ENCODE assay signal across 1 cellular context in the genomic region with DNA sequence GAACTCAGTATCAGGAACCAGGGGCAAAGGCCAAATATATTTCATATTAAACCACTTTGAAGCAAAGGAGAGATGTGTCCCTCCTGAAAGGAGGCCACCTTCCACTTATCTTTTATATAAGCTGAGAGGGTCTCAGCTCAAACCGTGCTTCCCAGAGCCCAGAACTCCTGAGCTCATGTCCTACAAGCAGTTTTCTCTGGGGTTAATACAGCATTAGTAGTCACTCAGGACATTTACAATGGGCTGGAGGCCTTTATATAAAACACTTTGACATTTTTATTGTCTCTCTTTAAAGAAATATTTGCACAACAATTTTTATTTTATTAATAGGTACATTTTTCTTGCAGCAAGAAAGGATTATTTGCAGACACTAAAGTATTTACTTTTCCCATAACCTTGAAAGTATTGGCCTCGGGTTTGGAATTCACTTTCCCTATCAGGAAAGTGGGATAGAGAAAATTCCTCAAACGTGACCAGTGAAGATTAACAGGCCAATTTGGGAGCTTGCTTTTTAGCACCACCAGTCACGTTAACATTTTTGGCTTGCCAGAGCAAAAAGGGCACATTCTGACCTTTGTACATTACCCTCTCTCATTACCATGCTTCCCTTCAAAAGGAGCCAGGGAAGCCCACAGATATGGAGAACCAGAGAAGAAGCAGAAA.
A peak's percentile ranks its signal among the peaks of the same experiment; 100 is the strongest.
TF ChIP-seq lines count a peak whose summit lies in the region.

No MANE protein-coding gene starts in this region.

TF ChIP-seq in HepG2, 621 proteins besides CTCF, POLR2A, EP300 and RAD21 (continued from another document and continues in another):
- TF ChIP-seq RARG (CRISPR knock-in tag; IDR thresholded peaks at IDR 0.05; ENCODE audit: low read depth): no peak
- TF ChIP-seq E2F5 (CRISPR knock-in tag; conservative IDR thresholded peaks at IDR 0.05): no peak
- TF ChIP-seq, protein P1, sequence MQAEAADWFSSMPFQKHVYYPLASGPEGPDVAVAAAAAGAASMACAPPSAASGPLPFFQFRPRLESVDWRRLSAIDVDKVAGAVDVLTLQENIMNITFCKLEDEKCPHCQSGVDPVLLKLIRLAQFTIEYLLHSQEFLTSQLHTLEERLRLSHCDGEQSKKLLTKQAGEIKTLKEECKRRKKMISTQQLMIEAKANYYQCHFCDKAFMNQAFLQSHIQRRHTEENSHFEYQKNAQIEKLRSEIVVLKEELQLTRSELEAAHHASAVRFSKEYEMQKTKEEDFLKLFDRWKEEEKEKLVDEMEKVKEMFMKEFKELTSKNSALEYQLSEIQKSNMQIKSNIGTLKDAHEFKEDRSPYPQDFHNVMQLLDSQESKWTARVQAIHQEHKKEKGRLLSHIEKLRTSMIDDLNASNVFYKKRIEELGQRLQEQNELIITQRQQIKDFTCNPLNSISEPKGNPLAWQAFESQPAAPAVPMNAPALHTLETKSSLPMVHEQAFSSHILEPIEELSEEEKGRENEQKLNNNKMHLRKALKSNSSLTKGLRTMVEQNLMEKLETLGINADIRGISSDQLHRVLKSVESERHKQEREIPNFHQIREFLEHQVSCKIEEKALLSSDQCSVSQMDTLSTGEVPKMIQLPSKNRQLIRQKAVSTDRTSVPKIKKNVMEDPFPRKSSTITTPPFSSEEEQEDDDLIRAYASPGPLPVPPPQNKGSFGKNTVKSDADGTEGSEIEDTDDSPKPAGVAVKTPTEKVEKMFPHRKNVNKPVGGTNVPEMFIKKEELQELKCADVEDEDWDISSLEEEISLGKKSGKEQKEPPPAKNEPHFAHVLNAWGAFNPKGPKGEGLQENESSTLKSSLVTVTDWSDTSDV (CRISPR knock-in tag; IDR thresholded peaks at IDR 0.05): no peak
- no peak for TF ChIP-seq ETV6 (CRISPR knock-in tag; conservative IDR thresholded peaks at IDR 0.05)
- TF ChIP-seq DNMT3B (CRISPR knock-in tag; conservative IDR thresholded peaks at IDR 0.05): no peak
- no peak for TF ChIP-seq SCMH1 (CRISPR knock-in tag; IDR thresholded peaks at IDR 0.05; ENCODE audit: borderline replicate concordance)
- no peak for TF ChIP-seq ZNF660 (CRISPR knock-in tag; IDR thresholded peaks at IDR 0.05; ENCODE audit: borderline replicate concordance, low read depth)
- no peak for TF ChIP-seq ZNF672 (CRISPR knock-in tag; IDR thresholded peaks at IDR 0.05)
- no peak for TF ChIP-seq SRSF9 (IDR thresholded peaks at IDR 0.05; ENCODE audit: borderline replicate concordance, insufficient read depth, low read depth, low read length, poor library complexity, severe bottlenecking)
- TF ChIP-seq ESRRA (CRISPR knock-in tag; IDR thresholded peaks at IDR 0.05; ENCODE audit: low read depth): no peak
- peak; percentile 83 for TF ChIP-seq ARID5B (CRISPR knock-in tag; IDR thresholded peaks at IDR 0.05)
- TF ChIP-seq CENPBD1 (CRISPR knock-in tag; IDR thresholded peaks at IDR 0.05; ENCODE audit: borderline replicate concordance, low read depth): no peak
- TF ChIP-seq, protein P2, sequence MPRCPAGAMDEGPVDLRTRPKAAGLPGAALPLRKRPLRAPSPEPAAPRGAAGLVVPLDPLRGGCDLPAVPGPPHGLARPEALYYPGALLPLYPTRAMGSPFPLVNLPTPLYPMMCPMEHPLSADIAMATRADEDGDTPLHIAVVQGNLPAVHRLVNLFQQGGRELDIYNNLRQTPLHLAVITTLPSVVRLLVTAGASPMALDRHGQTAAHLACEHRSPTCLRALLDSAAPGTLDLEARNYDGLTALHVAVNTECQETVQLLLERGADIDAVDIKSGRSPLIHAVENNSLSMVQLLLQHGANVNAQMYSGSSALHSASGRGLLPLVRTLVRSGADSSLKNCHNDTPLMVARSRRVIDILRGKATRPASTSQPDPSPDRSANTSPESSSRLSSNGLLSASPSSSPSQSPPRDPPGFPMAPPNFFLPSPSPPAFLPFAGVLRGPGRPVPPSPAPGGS (CRISPR knock-in tag; IDR thresholded peaks at IDR 0.05): no peak
- TF ChIP-seq DNMT1 (CRISPR knock-in tag; IDR thresholded peaks at IDR 0.05): no peak
- no peak for TF ChIP-seq ETV5 (CRISPR knock-in tag; IDR thresholded peaks at IDR 0.05; ENCODE audit: borderline replicate concordance)
- no peak for TF ChIP-seq ZFY (CRISPR knock-in tag; IDR thresholded peaks at IDR 0.05)
- no peak for TF ChIP-seq ZNF569 (CRISPR knock-in tag; IDR thresholded peaks at IDR 0.05; ENCODE audit: borderline replicate concordance)
- TF ChIP-seq BHLHE40 (IDR thresholded peaks at IDR 0.05; ENCODE audit: low read length): peak; percentile 88
- TF ChIP-seq ZNF292 (CRISPR knock-in tag; IDR thresholded peaks at IDR 0.05; ENCODE audit: borderline replicate concordance, low read depth): peak; percentile 26; the same call in 1 of the 2 replicates
- peak; percentile 72 for TF ChIP-seq PITX1 (CRISPR knock-in tag; IDR thresholded peaks at IDR 0.05)
- 0 out of 2 replicates have a peak, but pooled peaks have one; percentile 11 for TF ChIP-seq PPARG (CRISPR knock-in tag; conservative IDR thresholded peaks at IDR 0.05)
- TF ChIP-seq, protein P3, sequence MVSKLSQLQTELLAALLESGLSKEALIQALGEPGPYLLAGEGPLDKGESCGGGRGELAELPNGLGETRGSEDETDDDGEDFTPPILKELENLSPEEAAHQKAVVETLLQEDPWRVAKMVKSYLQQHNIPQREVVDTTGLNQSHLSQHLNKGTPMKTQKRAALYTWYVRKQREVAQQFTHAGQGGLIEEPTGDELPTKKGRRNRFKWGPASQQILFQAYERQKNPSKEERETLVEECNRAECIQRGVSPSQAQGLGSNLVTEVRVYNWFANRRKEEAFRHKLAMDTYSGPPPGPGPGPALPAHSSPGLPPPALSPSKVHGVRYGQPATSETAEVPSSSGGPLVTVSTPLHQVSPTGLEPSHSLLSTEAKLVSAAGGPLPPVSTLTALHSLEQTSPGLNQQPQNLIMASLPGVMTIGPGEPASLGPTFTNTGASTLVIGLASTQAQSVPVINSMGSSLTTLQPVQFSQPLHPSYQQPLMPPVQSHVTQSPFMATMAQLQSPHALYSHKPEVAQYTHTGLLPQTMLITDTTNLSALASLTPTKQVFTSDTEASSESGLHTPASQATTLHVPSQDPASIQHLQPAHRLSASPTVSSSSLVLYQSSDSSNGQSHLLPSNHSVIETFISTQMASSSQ (IDR thresholded peaks at IDR 0.05; ENCODE audit: low read depth): no peak
- TF ChIP-seq, protein P3 (CRISPR knock-in tag; IDR thresholded peaks at IDR 0.05; ENCODE audit: borderline replicate concordance): no peak
- TF ChIP-seq DMTF1 (CRISPR knock-in tag; IDR thresholded peaks at IDR 0.05): no peak
- no peak for TF ChIP-seq CHCHD3 (CRISPR knock-in tag; IDR thresholded peaks at IDR 0.05)
- TF ChIP-seq, protein P4, sequence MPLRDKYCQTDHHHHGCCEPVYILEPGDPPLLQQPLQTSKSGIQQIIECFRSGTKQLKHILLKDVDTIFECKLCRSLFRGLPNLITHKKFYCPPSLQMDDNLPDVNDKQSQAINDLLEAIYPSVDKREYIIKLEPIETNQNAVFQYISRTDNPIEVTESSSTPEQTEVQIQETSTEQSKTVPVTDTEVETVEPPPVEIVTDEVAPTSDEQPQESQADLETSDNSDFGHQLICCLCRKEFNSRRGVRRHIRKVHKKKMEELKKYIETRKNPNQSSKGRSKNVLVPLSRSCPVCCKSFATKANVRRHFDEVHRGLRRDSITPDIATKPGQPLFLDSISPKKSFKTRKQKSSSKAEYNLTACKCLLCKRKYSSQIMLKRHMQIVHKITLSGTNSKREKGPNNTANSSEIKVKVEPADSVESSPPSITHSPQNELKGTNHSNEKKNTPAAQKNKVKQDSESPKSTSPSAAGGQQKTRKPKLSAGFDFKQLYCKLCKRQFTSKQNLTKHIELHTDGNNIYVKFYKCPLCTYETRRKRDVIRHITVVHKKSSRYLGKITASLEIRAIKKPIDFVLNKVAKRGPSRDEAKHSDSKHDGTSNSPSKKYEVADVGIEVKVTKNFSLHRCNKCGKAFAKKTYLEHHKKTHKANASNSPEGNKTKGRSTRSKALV (CRISPR knock-in tag; IDR thresholded peaks at IDR 0.05): no peak
- no peak for TF ChIP-seq ZNF597 (CRISPR knock-in tag; IDR thresholded peaks at IDR 0.05)
- TF ChIP-seq TEAD2 (CRISPR knock-in tag; IDR thresholded peaks at IDR 0.05): no peak
- TF ChIP-seq ZNF605 (CRISPR knock-in tag; IDR thresholded peaks at IDR 0.05): no peak
- TF ChIP-seq, protein P5, sequence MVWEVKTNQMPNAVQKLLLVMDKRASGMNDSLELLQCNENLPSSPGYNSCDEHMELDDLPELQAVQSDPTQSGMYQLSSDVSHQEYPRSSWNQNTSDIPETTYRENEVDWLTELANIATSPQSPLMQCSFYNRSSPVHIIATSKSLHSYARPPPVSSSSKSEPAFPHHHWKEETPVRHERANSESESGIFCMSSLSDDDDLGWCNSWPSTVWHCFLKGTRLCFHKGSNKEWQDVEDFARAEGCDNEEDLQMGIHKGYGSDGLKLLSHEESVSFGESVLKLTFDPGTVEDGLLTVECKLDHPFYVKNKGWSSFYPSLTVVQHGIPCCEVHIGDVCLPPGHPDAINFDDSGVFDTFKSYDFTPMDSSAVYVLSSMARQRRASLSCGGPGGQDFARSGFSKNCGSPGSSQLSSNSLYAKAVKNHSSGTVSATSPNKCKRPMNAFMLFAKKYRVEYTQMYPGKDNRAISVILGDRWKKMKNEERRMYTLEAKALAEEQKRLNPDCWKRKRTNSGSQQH (CRISPR knock-in tag; IDR thresholded peaks at IDR 0.05; ENCODE audit: low read depth): no peak
- no peak for TF ChIP-seq TSC22D2 (CRISPR knock-in tag; IDR thresholded peaks at IDR 0.05; ENCODE audit: borderline replicate concordance)
